7 cellular contexts compared by ENCODE assay signal in the genomic region with DNA sequence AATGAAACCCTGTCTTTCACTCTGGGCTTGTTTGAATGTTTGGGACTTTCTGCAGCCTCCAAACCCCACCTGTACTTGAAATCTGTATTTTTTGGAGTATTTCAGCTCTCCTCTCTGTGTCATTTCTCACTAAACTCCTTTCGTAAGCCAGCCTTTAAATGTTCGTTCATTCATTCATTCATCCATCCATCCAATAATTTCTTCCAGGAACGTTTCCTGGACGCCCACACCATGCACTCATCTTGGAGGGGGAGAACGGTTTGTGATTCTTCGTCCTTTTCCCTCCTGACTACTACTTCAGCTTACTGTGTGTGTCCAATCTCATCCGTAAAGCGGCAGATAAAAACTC. TPM values are rescaled to one million over a fixed set of nuclear protein-coding genes. Genes with fewer than 3 reads are reported as not detected.
A peak's percentile ranks its signal among the peaks of the same experiment; 100 is the strongest.
DNase-seq lines count a peak whose midpoint lies in the region; ATAC-seq, FAIRE-seq and TF ChIP-seq lines count a peak whose summit lies in the region.

No MANE protein-coding gene starts in this region.

- DNase-seq in Panc1 (ENCODE audit: low read depth, low spot score) (no peak), fibroblast of the aortic adventitia (ENCODE audit: low read depth) (no peak), small intestine (no peak), HPDE6-E6E7 (ENCODE audit: extremely low spot score) (no peak), NCI-H446 (lab: John Stamatoyannopoulos, UW) (no peak)

- no TSS peak for BruUV-seq in Panc1 (replicated peaks; lab: Mats Ljungman, UMichigan)

- H3K27ac ChIP-seq in Panc1 (ENCODE audit: low read length) (peak overlapping the region; percentile 84), small intestine (ENCODE audit: low read depth in 1 of 2, low read length in 1 of 2) (peak overlapping the region; percentile 51 to 85)

- H3K27me3 ChIP-seq in Panc1 (ENCODE audit: control insufficient read depth, insufficient read depth, low read length) (no peaks in the 10 kb centered on the region), small intestine (ENCODE audit: control insufficient read depth in 2 of 2, insufficient read depth in 2 of 2, low read length in 2 of 2) (no peaks in the 10 kb centered on the region)

- intact Hi-C loops in Panc1 (cut with micrococcal nuclease; ENCODE audit: unreplicated experiment) = no loop called here

- H3K4me1 ChIP-seq in Panc1 (ENCODE audit: control insufficient read depth, insufficient read depth, low read length) (peaks cover 22% of the 10 kb centered on the region), small intestine (ENCODE audit: control insufficient read depth in 2 of 2, insufficient read depth in 1 of 2, low read depth in 1 of 2, low read length in 1 of 2) (peaks cover 6 to 7% of the 10 kb centered on the region in 2 donors)

- CTCF ChIA-PET in Panc1 (lab: Charles Lee) = no interaction called here

- H3K36me3 ChIP-seq in Panc1 (ENCODE audit: control insufficient read depth, insufficient read depth, low read length) (no peaks in the 10 kb centered on the region; the same call in 1 of the 2 replicates), small intestine (ENCODE audit: control insufficient read depth in 2 of 2, insufficient read depth in 2 of 2, low read length in 2 of 2) (no peaks in the 10 kb centered on the region)

- no peak for FAIRE-seq in small intestine (lab: Jason Lieb, UNC)

- TF ChIP-seq CTCF in Panc1 (IDR thresholded peaks at IDR 0.05) = no peak
- no peak for TF ChIP-seq CTCF in fibroblast of the aortic adventitia (IDR thresholded peaks at IDR 0.05; ENCODE audit: insufficient read depth, low read length)

- in situ Hi-C loops in Panc1 (cut with HindIII; ENCODE audit: low pct_unique_long_range_greater_than_20kb, low sequenced_read_pairs) = no loop called here

- POLR2A ChIA-PET in Panc1 (lab: Charles Lee) = no interaction called here

- no peaks in the 10 kb centered on the region for H3K9me3 ChIP-seq in Panc1 (ENCODE audit: control insufficient read depth, insufficient read depth, low read depth, low read length)
- no peaks in the 10 kb centered on the region for H3K9me3 ChIP-seq in small intestine (ENCODE audit: control insufficient read depth, low read depth)

- H3K4me3 ChIP-seq in Panc1 (ENCODE audit: low read depth in 2 of 2, low read length in 2 of 2) = peak overlapping the region; percentile 46 to 56
- H3K4me3 ChIP-seq in fibroblast of the aortic adventitia (ENCODE audit: low read depth, low read length) = peak overlapping the region; percentile 64
- H3K4me3 ChIP-seq in small intestine (ENCODE audit: low read depth in 1 of 2, low read length in 2 of 2) = peak overlapping the region in 1 of 2 donors; percentile 53

- 13 to 33% (median 18%) methylated on average over 8 of the region's 8 CpGs for WGBS in small intestine, 3 donors

- ATAC-seq in GM19452 (IDR thresholded peaks at IDR 0.05; ENCODE audit: unreplicated experiment) (peak; percentile 2), Panc1 (no peak), GM21786 (IDR thresholded peaks at IDR 0.05; ENCODE audit: unreplicated experiment) (no peak)

RNA-seq across cellular contexts. Expression of a gene that starts 0.6 kb away (rescaled TPM):
- total RNA-seq in Panc1 (2021; ENCODE audit: unreplicated experiment) = 7.0 TPM
- 8.4 TPM for polyA plus RNA-seq in Panc1 (2012; ENCODE audit: insufficient read length)
- total RNA-seq in fibroblast of the aortic adventitia (ENCODE audit: low replicate concordance) = 2.3 and 2.8 TPM in 2 replicates
- polyA plus RNA-seq in small intestine = 1 to 10 TPM; 7.6 to 9.5 (median 8.3) TPM
